In the genomic region with DNA sequence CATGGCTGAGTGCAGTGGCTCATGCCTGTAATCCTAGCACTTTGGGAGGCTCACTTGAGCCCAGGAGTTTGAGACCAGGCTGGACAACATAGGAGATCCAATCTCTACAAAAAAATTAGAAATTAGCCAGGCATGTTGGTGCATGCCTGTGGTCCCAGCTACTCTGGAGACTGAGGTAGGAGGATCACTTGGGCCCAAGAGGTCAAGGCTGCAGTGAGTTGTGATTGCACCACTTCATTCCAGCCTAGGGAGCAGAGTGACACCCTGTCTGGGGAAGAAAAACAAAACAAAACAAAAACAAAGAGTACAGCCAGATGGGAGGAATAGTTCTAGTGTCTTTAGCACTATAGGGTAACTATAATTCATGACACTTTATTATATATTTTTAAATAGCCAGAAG, we compare ENCODE assay signal across 22 cellular contexts. TPM values are rescaled to one million over a fixed set of nuclear protein-coding genes. Genes with fewer than 3 reads are reported as not detected.
"Had no signal": no experiment of that assay in that cellular context is flagged by ENCODE, and none has a peak within 500 bp of the region (broad histone marks: within the 10 kb centered on the region; RNA-seq: fewer than 3 reads in every experiment).

No MANE protein-coding gene starts in this region.

- H3K36me3 ChIP-seq: adrenal gland, thyroid gland had no signal

- H3K4me3 ChIP-seq: adrenal gland, thyroid gland had no signal

- H3K9me3 ChIP-seq: adrenal gland, thyroid gland had no signal

- H3K27ac ChIP-seq: adrenal gland, thyroid gland had no signal

- H3K9me3 Mint-ChIP-seq: activated T-helper 1 cell treated with anti-CD3 and anti-CD28 coated beads, Interleukin-12 subunit alpha, Interleukin-12 subunit beta, Interleukin-2, Interleukin-4 antibody, amounts not matched to agents 30 ng/mL and 10 ng/mL and 1 ng/mL, durations not matched to agents 14 hours and 24 hours and 36 hours; dendritic cell treated with granulocyte-macrophage colony-stimulating factor and Interleukin-4, amounts not matched to agents 40 ng/mL and 50 ng/mL, for 4 days; natural killer cell treated with Interleukin-12 subunit alpha and Interleukin-12 subunit beta and Interleukin-15 and Interleukin-18, amount 100 ng/mL, for 72 hours; stimulated activated naive B cell treated with anti-CD40 and anti-IgM and Interleukin-4, amounts not matched to agents 10 μg/mL and 1 μg/mL and 100 μg/mL, for 72 hours had no signal

- H3K27ac Mint-ChIP-seq: activated T-helper 1 cell treated with anti-CD3 and anti-CD28 coated beads, Interleukin-12 subunit alpha, Interleukin-12 subunit beta, Interleukin-2, Interleukin-4 antibody, amounts not matched to agents 30 ng/mL and 10 ng/mL and 1 ng/mL, durations not matched to agents 14 hours and 24 hours and 36 hours; dendritic cell treated with granulocyte-macrophage colony-stimulating factor and Interleukin-4, amounts not matched to agents 40 ng/mL and 50 ng/mL, for 4 days; natural killer cell treated with Interleukin-12 subunit alpha and Interleukin-12 subunit beta and Interleukin-15 and Interleukin-18, amount 100 ng/mL, for 72 hours; stimulated activated naive B cell treated with anti-CD40 and anti-IgM and Interleukin-4, amounts not matched to agents 10 μg/mL and 1 μg/mL and 100 μg/mL, for 72 hours had no signal

- H3K36me3 Mint-ChIP-seq: natural killer cell treated with Interleukin-12 subunit alpha and Interleukin-12 subunit beta and Interleukin-15 and Interleukin-18, amount 100 ng/mL, for 72 hours; stimulated activated naive B cell treated with anti-CD40 and anti-IgM and Interleukin-4, amounts not matched to agents 10 μg/mL and 1 μg/mL and 100 μg/mL, for 72 hours had no signal

- H3K4me1 ChIP-seq: adrenal gland, thyroid gland had no signal

- H3K27me3 ChIP-seq: adrenal gland, thyroid gland had no signal

- ATAC-seq: activated CD4-positive, CD25-positive, alpha-beta regulatory T cell treated with anti-CD3 and anti-CD28 coated beads, Interleukin-2, amount 50 U/mL, for 24 hours; left ventricle myocardium superior; natural killer cell treated with Interleukin-12 subunit alpha and Interleukin-12 subunit beta and Interleukin-15 and Interleukin-18, amount 100 ng/mL, for 72 hours; stimulated activated naive B cell treated with anti-CD40 and anti-IgM and Interleukin-4, amounts not matched to agents 10 μg/mL and 1 μg/mL and 100 μg/mL, for 72 hours had no signal

- H3K4me3 Mint-ChIP-seq: activated T-helper 1 cell treated with anti-CD3 and anti-CD28 coated beads, Interleukin-12 subunit alpha, Interleukin-12 subunit beta, Interleukin-2, Interleukin-4 antibody, amounts not matched to agents 30 ng/mL and 10 ng/mL and 1 ng/mL, durations not matched to agents 14 hours and 24 hours and 36 hours; dendritic cell treated with granulocyte-macrophage colony-stimulating factor and Interleukin-4, amounts not matched to agents 40 ng/mL and 50 ng/mL, for 4 days; natural killer cell treated with Interleukin-12 subunit alpha and Interleukin-12 subunit beta and Interleukin-15 and Interleukin-18, amount 100 ng/mL, for 72 hours; stimulated activated naive B cell treated with anti-CD40 and anti-IgM and Interleukin-4, amounts not matched to agents 10 μg/mL and 1 μg/mL and 100 μg/mL, for 72 hours had no signal

- DNase-seq: activated naive CD4-positive, alpha-beta T cell treated with anti-CD3 and anti-CD28 coated beads, Interleukin-2, amount 50 U/mL, for 16 hours; adrenal gland; central memory CD4-positive, alpha-beta T cell; effector memory CD4-positive, alpha-beta T cell; hippocampal formation; kidney; left ventricle myocardium superior; mesendoderm; retina; stimulated activated CD4-positive, alpha-beta T cell treated with anti-CD3 and anti-CD28 coated beads, Interleukin-15, amount 100 ng/mL, for 24 hours; stimulated activated CD4-positive, alpha-beta T cell treated with anti-CD3 and anti-CD28 coated beads, Interleukin-4, amount 100 ng/mL, for 1 hour; stimulated activated naive B cell treated with anti-CD40 and anti-IgM and Interleukin-4, amounts not matched to agents 10 μg/mL and 1 μg/mL and 100 μg/mL, for 72 hours; SW 1271; thyroid gland had no signal

- H3K4me1 Mint-ChIP-seq: stimulated activated naive B cell treated with anti-CD40 and anti-IgM and Interleukin-4, amounts not matched to agents 10 μg/mL and 1 μg/mL and 100 μg/mL, for 72 hours had no signal

RNA-seq across cellular contexts. Expression of gene GOLGA6D, which starts 27.1 kb away (rescaled TPM):
- total RNA-seq: activated CD8-positive, alpha-beta memory T cell treated with anti-CD3 and anti-CD28 coated beads for 36 hours; activated T-helper 1 cell treated with anti-CD3 and anti-CD28 coated beads, Interleukin-12 subunit alpha, Interleukin-12 subunit beta, Interleukin-2, Interleukin-4 antibody, amounts not matched to agents 30 ng/mL and 10 ng/mL and 1 ng/mL, durations not matched to agents 14 hours and 24 hours and 36 hours; glomerular endothelial cell; kidney; left ventricle myocardium superior; natural killer cell treated with Interleukin-12 subunit alpha and Interleukin-12 subunit beta and Interleukin-15 and Interleukin-18, amount 100 ng/mL, for 72 hours; T-helper 2 cell treated with Interferon-gamma antibody and Interleukin-4, amounts not matched to agents 100 ng/mL and 5 ng/mL, for 36 hours; thyroid gland had no signal

RNA-seq across cellular contexts. Expression of gene GOLGA6C, which starts 51.6 kb away (rescaled TPM):
- total RNA-seq: activated CD8-positive, alpha-beta memory T cell treated with anti-CD3 and anti-CD28 coated beads for 36 hours; activated T-helper 1 cell treated with anti-CD3 and anti-CD28 coated beads, Interleukin-12 subunit alpha, Interleukin-12 subunit beta, Interleukin-2, Interleukin-4 antibody, amounts not matched to agents 30 ng/mL and 10 ng/mL and 1 ng/mL, durations not matched to agents 14 hours and 24 hours and 36 hours; adrenal gland; glomerular endothelial cell; kidney; left ventricle myocardium superior; skeletal muscle tissue; T-helper 2 cell treated with Interferon-gamma antibody and Interleukin-4, amounts not matched to agents 100 ng/mL and 5 ng/mL, for 36 hours; thyroid gland had no signal
- polyA plus RNA-seq: adrenal gland had no signal
